In the genomic region with DNA sequence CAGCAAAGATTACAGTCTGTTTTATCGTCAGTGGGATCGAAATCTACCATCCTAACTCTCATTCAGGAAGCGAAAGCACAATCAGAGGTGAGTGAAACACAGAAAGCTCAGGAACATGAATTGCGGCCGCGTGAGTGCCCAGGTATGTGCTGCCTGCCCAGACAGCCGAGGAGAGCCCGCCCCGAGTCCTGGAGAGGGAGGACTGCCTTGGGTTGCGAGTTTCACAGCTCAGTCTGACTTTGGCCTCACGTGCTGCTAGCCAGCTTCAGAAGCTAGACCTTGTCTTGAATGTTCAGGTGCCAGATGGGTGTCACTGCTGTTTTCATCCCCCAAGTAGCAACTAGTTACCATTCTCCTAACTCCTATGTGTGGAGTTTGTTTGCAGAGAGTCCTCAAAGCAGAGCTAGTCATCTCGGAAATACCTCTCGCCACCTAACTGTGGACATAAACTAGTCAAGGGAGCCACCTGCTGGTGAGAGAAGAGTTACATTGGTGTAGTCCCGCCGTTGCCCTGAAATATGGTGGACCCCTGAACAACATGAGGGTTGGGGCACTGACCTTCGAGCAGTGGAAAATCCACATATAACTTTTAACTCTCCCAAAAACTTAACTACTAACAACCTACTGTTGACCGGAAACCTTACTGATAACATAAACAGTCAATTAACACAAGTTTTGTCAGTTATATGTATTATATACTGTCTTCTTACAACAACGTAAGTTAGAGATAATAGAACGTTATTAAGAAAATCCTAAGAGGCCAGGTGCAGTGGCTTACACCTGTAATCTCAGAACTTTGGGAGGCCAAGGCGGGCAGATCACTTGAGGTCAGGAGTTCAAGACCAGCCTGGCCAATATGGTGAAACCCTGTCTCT, we compare ENCODE assay signal across 1 cellular context.
A peak's percentile ranks its signal among the peaks of the same experiment; 100 is the strongest.
TF ChIP-seq lines count a peak whose summit lies in the region.

No MANE protein-coding gene starts in this region.

TF ChIP-seq in HEK293, 187 proteins besides CTCF, POLR2A, EP300 and RAD21 (continued from another document):
- TF ChIP-seq, protein P1, sequence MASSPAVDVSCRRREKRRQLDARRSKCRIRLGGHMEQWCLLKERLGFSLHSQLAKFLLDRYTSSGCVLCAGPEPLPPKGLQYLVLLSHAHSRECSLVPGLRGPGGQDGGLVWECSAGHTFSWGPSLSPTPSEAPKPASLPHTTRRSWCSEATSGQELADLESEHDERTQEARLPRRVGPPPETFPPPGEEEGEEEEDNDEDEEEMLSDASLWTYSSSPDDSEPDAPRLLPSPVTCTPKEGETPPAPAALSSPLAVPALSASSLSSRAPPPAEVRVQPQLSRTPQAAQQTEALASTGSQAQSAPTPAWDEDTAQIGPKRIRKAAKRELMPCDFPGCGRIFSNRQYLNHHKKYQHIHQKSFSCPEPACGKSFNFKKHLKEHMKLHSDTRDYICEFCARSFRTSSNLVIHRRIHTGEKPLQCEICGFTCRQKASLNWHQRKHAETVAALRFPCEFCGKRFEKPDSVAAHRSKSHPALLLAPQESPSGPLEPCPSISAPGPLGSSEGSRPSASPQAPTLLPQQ (tag by site-specific recombination; IDR thresholded peaks at IDR 0.05): peak; percentile 19; the same call in 1 of the 2 replicates
- no peak for TF ChIP-seq MEIS1 (CRISPR knock-in tag; IDR thresholded peaks at IDR 0.05; ENCODE audit: borderline replicate concordance)
- 0 out of 2 replicates have a peak, but pooled peaks have one; percentile 49 for TF ChIP-seq ZNF501 (tag by site-specific recombination; IDR thresholded peaks at IDR 0.05)
- no peak for TF ChIP-seq KLF8 (tag by site-specific recombination; IDR thresholded peaks at IDR 0.05)
- no peak for TF ChIP-seq ZNF837 (tag by site-specific recombination; IDR thresholded peaks at IDR 0.05)
- TF ChIP-seq ZEB2 (tag by site-specific recombination; IDR thresholded peaks at IDR 0.05): 0 out of 2 replicates have a peak, but pooled peaks have one; percentile 3
- TF ChIP-seq SCRT2 (tag by site-specific recombination; IDR thresholded peaks at IDR 0.05): 0 out of 2 replicates have a peak, but pooled peaks have one; percentile 52
- peak; percentile 31; the same call in 1 of the 2 replicates for TF ChIP-seq SP7 (tag by site-specific recombination; IDR thresholded peaks at IDR 0.05)
- no peak for TF ChIP-seq ZNF140 (tag by site-specific recombination; IDR thresholded peaks at IDR 0.05)
- no peak for TF ChIP-seq TCF7L2 (IDR thresholded peaks at IDR 0.05; ENCODE audit: borderline replicate concordance, low read depth, low read length)
- TF ChIP-seq ZNF654 (tag by site-specific recombination; IDR thresholded peaks at IDR 0.05; ENCODE audit: low read depth): peak; percentile 97
